ENCODE assay signal across 8 cellular contexts in the genomic region with DNA sequence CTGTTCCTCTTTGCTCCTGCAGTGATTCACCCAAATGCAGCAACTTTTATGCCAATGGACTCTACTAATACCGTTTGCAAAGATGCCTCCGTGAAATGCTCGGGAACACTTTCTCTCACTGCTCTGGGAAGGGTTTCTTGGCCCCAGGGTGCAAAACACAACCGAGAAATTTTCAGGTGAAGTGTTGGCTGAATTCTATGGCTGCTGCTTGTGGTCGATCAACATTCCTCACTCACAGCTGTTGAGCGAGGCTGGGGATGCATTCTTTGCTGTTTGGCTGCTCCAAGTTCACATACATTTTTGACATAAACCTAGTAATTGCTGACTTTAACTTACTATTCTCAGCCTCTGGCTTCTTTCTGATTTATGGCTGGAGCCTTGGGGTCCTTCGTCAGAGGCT.
"Had no signal": no experiment of that assay in that cellular context is flagged by ENCODE, and none has a peak within 500 bp of the region (broad histone marks: within the 10 kb centered on the region; RNA-seq: fewer than 3 reads in every experiment).

No MANE protein-coding gene starts in this region.

- DNase-seq: GM23248, GOT3, H7, HFFc6, IMR-90 had no signal

- H3K27ac ChIP-seq: GM23248, HL-60 had no signal

- H2AFZ ChIP-seq: GM23248 had no signal

- H3K4me3 ChIP-seq: GM23248, HAP-1 had no signal

- H3K4me1 ChIP-seq: HAP-1 had no signal

- H3K27ac Mint-ChIP-seq: HFFc6 had no signal

- H3K9ac ChIP-seq: GM23248 had no signal

- H3K4me3 Mint-ChIP-seq: HFFc6 had no signal

- H3K36me3 ChIP-seq: HAP-1 had no signal

- ATAC-seq: HCT116 had no signal

- H3K9me3 ChIP-seq: HAP-1 had no signal
